In genomic region chr11:106668147-106668546, GRCh38 we compare ENCODE assay signal across 18 cellular contexts.
DNase-seq lines count a peak whose midpoint lies in the region; ATAC-seq, FAIRE-seq and TF ChIP-seq lines count a peak whose summit lies in the region.
"Had no signal": no experiment of that assay in that cellular context is flagged by ENCODE, and none has a peak within 500 bp of the region (broad histone marks: within the 10 kb centered on the region; RNA-seq: fewer than 3 reads in every experiment).

No MANE protein-coding gene starts in this region.

- no peak overlapping the region for H2AFZ ChIP-seq in astrocyte (ENCODE audit: low read depth, low read length)

- H3K4me2 ChIP-seq in astrocyte (ENCODE audit: low read length): no peak overlapping the region

- peaks cover 13% of the 10 kb centered on the region for H3K4me1 ChIP-seq in astrocyte (ENCODE audit: insufficient read depth, low read length)
- H3K4me1 ChIP-seq: ascending aorta, right lobe of liver had no signal

- peak; percentile 46 for DNase-seq in EH (ENCODE audit: low read depth)
- DNase-seq in NCI-H2171 treated with DMSO at 0.1 percent for 48 hours (lab: John Stamatoyannopoulos, UW): peak; percentile 79
- peak; percentile 91 for DNase-seq in astrocyte (ENCODE audit: low read depth)
- peak; percentile 30 to 54 for DNase-seq in foreskin fibroblast
- DNase-seq in effector memory CD8-positive, alpha-beta T cell: no peak
- no peak for DNase-seq in activated T-cell treated with anti-CD3 and anti-CD28 coated beads, Interleukin-2, amount 50 U/mL, for 48 hours
- no peak for DNase-seq in DMS79 treated with DMSO at 0.1 percent for 48 hours (lab: John Stamatoyannopoulos, UW)
- DNase-seq in NCI-H1436 (lab: John Stamatoyannopoulos, UW): no peak
- DNase-seq: activated B cell treated with CpG ODN at 0.5 μM for 24 hours; activated gamma-delta T cell; mucosa of descending colon; NCI-H2081; right lobe of liver; stimulated activated CD4-positive, alpha-beta T cell treated with anti-CD3 and anti-CD28 coated beads, Interleukin-2, amount 100 ng/mL, for 24 hours had no signal

- H3K36me3 Mint-ChIP-seq in astrocyte (ENCODE audit: low read depth, unreplicated experiment): no peaks in the 10 kb centered on the region
- H3K36me3 Mint-ChIP-seq in effector memory CD8-positive, alpha-beta T cell (ENCODE audit: insufficient read depth): no peaks in the 10 kb centered on the region

- H3K36me3 ChIP-seq in astrocyte (ENCODE audit: insufficient read depth, low read length): no peaks in the 10 kb centered on the region
- H3K36me3 ChIP-seq: ascending aorta, right lobe of liver had no signal

- FAIRE-seq in astrocyte (lab: Jason Lieb, UNC): peak; percentile 39
- FAIRE-seq: D721Med, GM19239 had no signal

- no peak overlapping the region for H3K4me3 Mint-ChIP-seq in astrocyte (ENCODE audit: unreplicated experiment)
- no peak overlapping the region for H3K4me3 Mint-ChIP-seq in effector memory CD8-positive, alpha-beta T cell
- H3K4me3 Mint-ChIP-seq: activated B cell treated with CpG ODN at 0.5 μM for 24 hours had no signal

- no peaks in the 10 kb centered on the region for H3K27me3 Mint-ChIP-seq in astrocyte (ENCODE audit: low read depth, unreplicated experiment)
- H3K27me3 Mint-ChIP-seq in effector memory CD8-positive, alpha-beta T cell: no peaks in the 10 kb centered on the region
- H3K27me3 Mint-ChIP-seq: activated B cell treated with CpG ODN at 0.5 μM for 24 hours had no signal

- H3K9ac ChIP-seq in astrocyte (ENCODE audit: low read length): no peak overlapping the region

- H3K27ac Mint-ChIP-seq in astrocyte (ENCODE audit: unreplicated experiment): peak overlapping the region; percentile 11
- H3K27ac Mint-ChIP-seq in effector memory CD8-positive, alpha-beta T cell: no peak overlapping the region
- H3K27ac Mint-ChIP-seq: activated B cell treated with CpG ODN at 0.5 μM for 24 hours had no signal

- no peak overlapping the region for H3K27ac ChIP-seq in astrocyte (ENCODE audit: low read depth, low read length)
- H3K27ac ChIP-seq: ascending aorta, right lobe of liver had no signal

- H3K9me3 ChIP-seq in astrocyte (ENCODE audit: insufficient read depth, low read depth, low read length): no peaks in the 10 kb centered on the region
- H3K9me3 ChIP-seq: ascending aorta, right lobe of liver had no signal

- H3K79me2 ChIP-seq in astrocyte (ENCODE audit: insufficient read depth, low read length): no peaks in the 10 kb centered on the region

- peaks cover under 1% of the 10 kb centered on the region for H3K9me3 Mint-ChIP-seq in astrocyte (ENCODE audit: unreplicated experiment)
- peaks cover 10 to 12% of the 10 kb centered on the region in 2 donors for H3K9me3 Mint-ChIP-seq in effector memory CD8-positive, alpha-beta T cell
- H3K9me3 Mint-ChIP-seq: activated B cell treated with CpG ODN at 0.5 μM for 24 hours had no signal

- no peaks in the 10 kb centered on the region for H4K20me1 ChIP-seq in astrocyte (ENCODE audit: insufficient read depth, low read length)

- peaks cover 20% of the 10 kb centered on the region for H3K4me1 Mint-ChIP-seq in astrocyte (ENCODE audit: low read depth, unreplicated experiment)
- no peaks in the 10 kb centered on the region for H3K4me1 Mint-ChIP-seq in effector memory CD8-positive, alpha-beta T cell (ENCODE audit: low read depth in 2 of 2)
- H3K4me1 Mint-ChIP-seq: activated B cell treated with CpG ODN at 0.5 μM for 24 hours had no signal

- ATAC-seq in effector memory CD8-positive, alpha-beta T cell (replicated peaks): no peak
- ATAC-seq: HCT116, mucosa of descending colon, right lobe of liver had no signal

- TF ChIP-seq CTCF in astrocyte (IDR thresholded peaks at IDR 0.05; ENCODE audit: insufficient read depth, low read depth, low read length) (no peak), foreskin fibroblast (IDR thresholded peaks at IDR 0.05; ENCODE audit: low read depth, low read length) (no peak)

- no peak overlapping the region for H3K4me3 ChIP-seq in astrocyte (ENCODE audit: insufficient read depth, low read depth, low read length)
- no peak overlapping the region for H3K4me3 ChIP-seq in foreskin fibroblast (ENCODE audit: low read depth in 1 of 2, low read length in 2 of 2)
- H3K4me3 ChIP-seq: ascending aorta, mucosa of descending colon, right lobe of liver had no signal

- H3K27me3 ChIP-seq in astrocyte (ENCODE audit: insufficient read depth, low read length): no peaks in the 10 kb centered on the region
- H3K27me3 ChIP-seq: ascending aorta, right lobe of liver had no signal

Comparison
In these comparisons a context has a peak if more than half of its experiments do, and no peak if none do; other contexts are left out.
1. DNase-seq: peak in EH (single experiment), NCI-H2171 treated with DMSO at 0.1 percent for 48 hours (single experiment), astrocyte (single experiment) and foreskin fibroblast (2 of 2); none in effector memory CD8-positive, alpha-beta T cell (0 of 3), activated T-cell treated with anti-CD3 and anti-CD28 coated beads, Interleukin-2, amount 50 U/mL, for 48 hours (0 of 2), DMS79 treated with DMSO at 0.1 percent for 48 hours (single experiment) and NCI-H1436 (single experiment).